Comparison of ENCODE assay signal across 17 cellular contexts in the genomic region with DNA sequence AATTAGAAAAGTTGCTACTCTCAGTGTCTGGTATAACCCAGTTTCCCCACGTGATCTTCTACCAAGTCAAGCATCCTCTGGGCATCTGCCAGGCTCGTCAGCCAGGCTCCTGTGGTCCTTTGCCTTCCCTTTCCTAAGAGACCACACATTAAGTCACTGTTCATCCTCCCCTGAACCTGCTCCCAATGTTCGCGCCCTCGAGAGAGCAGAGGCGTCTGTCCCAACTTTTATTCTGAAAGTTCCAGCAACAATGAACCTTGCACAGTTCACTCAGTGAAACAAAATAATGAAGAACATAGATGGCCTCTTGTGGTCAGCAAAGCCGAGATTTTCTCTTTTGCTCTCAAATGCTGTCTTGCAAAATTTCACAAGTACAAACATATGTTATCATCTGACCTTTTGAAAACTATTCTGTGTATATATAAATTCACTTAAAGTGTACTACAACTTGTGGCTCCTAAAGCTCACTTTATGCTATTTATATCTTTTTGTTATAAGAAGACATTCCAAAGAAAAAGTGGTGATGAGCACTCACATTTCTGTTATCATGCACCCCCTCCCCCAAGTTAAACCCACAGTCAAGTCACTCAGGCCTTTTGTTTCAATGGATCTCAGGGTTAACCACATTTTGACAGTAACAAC. TPM values are rescaled to one million over a fixed set of nuclear protein-coding genes. Genes with fewer than 3 reads are reported as not detected.
DNase-seq lines count a peak whose midpoint lies in the region; ATAC-seq and TF ChIP-seq lines count a peak whose summit lies in the region.
"Had no signal": no experiment of that assay in that cellular context is flagged by ENCODE, and none has a peak within 500 bp of the region (broad histone marks: within the 10 kb centered on the region; RNA-seq: fewer than 3 reads in every experiment).

No MANE protein-coding gene starts in this region.

- H2AFZ ChIP-seq in GM23338 (no peak overlapping the region), hepatocyte (no peak overlapping the region)

- ATAC-seq in GM23338 (peak; percentile 43), HG03159 (IDR thresholded peaks at IDR 0.05; ENCODE audit: unreplicated experiment) (no peak)
- ATAC-seq: activated naive CD4-positive, alpha-beta T cell treated with anti-CD3 and anti-CD28 coated beads, Interleukin-2, amount 50 U/mL, for 72 hours; T-cell had no signal

- DNase-seq in GM23338 (ENCODE audit: low spot score) (no peak), cerebellum (ENCODE audit: low spot score) (peak; percentile 35), hepatocyte (ENCODE audit: low spot score) (no peak), progenitor cell of endocrine pancreas (ENCODE audit: low spot score, unreplicated experiment) (no peak), dermis blood vessel endothelial cell (no peak), NCI-H1694 (lab: John Stamatoyannopoulos, UW) (no peak), retina (no peak)
- DNase-seq: activated CD4-positive, alpha-beta T cell treated with anti-CD3 and anti-CD28 coated beads for 1 hour; activated CD8-positive, alpha-beta memory T cell treated with anti-CD3 and anti-CD28 coated beads, Interleukin-2, amount 50 U/mL, for 48 hours; KBM-7; NCI-H526 treated with DMSO at 0.1 percent for 48 hours; occipital lobe; T-cell had no signal

- TF ChIP-seq CTCF in GM23338 (conservative IDR thresholded peaks at IDR 0.05; ENCODE audit: low read depth in 2 of 2), result no peak
- TF ChIP-seq CTCF in hepatocyte (IDR thresholded peaks at IDR 0.05; ENCODE audit: poor library complexity), result no peak
- no peak for TF ChIP-seq CTCF in progenitor cell of endocrine pancreas (IDR thresholded peaks at IDR 0.05; ENCODE audit: unreplicated experiment)

- H3K27me3 ChIP-seq in GM23338 (ENCODE audit: insufficient read depth) (no peaks in the 10 kb centered on the region), hepatocyte (no peaks in the 10 kb centered on the region)

- no peak overlapping the region for H3K4me3 Mint-ChIP-seq in GM23338
- peak overlapping the region; percentile 12 for H3K4me3 Mint-ChIP-seq in progenitor cell of endocrine pancreas (ENCODE audit: low read depth)
- H3K4me3 Mint-ChIP-seq: B cell, T-cell had no signal

- peaks cover 58% of the 10 kb centered on the region for H3K4me1 Mint-ChIP-seq in GM23338
- H3K4me1 Mint-ChIP-seq in progenitor cell of endocrine pancreas (ENCODE audit: low read depth), result peaks cover 84% of the 10 kb centered on the region
- H3K4me1 Mint-ChIP-seq: B cell, T-cell had no signal

- H3K79me2 ChIP-seq in GM23338 (replicated peaks; ENCODE audit: insufficient read depth), result peaks cover 31% of the 10 kb centered on the region
- H3K79me2 ChIP-seq in hepatocyte, result peaks cover 81% of the 10 kb centered on the region

- H3K4me2 ChIP-seq in GM23338 (0 out of 2 replicates have a peak overlapping the region, but pooled peaks have one; percentile 2), hepatocyte (peak overlapping the region; percentile 51)

- no peaks in the 10 kb centered on the region for H3K9me3 ChIP-seq in hepatocyte (ENCODE audit: low read depth)

- no peaks in the 10 kb centered on the region for H3K9me3 Mint-ChIP-seq in GM23338
- no peaks in the 10 kb centered on the region for H3K9me3 Mint-ChIP-seq in progenitor cell of endocrine pancreas (ENCODE audit: low read depth)
- H3K9me3 Mint-ChIP-seq: activated naive CD4-positive, alpha-beta T cell treated with anti-CD3 and anti-CD28 coated beads, Interleukin-2, amount 50 U/mL, for 72 hours; T-cell had no signal

- H3K36me3 Mint-ChIP-seq in GM23338 (ENCODE audit: low read depth) (no peaks in the 10 kb centered on the region), progenitor cell of endocrine pancreas (ENCODE audit: insufficient read depth) (peaks cover 11% of the 10 kb centered on the region)
- H3K36me3 Mint-ChIP-seq: activated naive CD4-positive, alpha-beta T cell treated with anti-CD3 and anti-CD28 coated beads, Interleukin-2, amount 50 U/mL, for 72 hours; T-cell had no signal

- WGBS in hepatocyte (ENCODE audit: low lambda C conversion rate, missing lambda C conversion rate), result 69% methylated on average over 7 of the region's 7 CpGs

- H4K20me1 ChIP-seq in GM23338 (replicated peaks; ENCODE audit: insufficient read depth) (no peaks in the 10 kb centered on the region), hepatocyte (ENCODE audit: insufficient read depth, poor library complexity, severe bottlenecking) (no peaks in the 10 kb centered on the region)

- no peaks in the 10 kb centered on the region for H3K36me3 ChIP-seq in GM23338 (ENCODE audit: insufficient read depth)
- no peaks in the 10 kb centered on the region for H3K36me3 ChIP-seq in hepatocyte (replicated peaks; ENCODE audit: insufficient read depth, low read depth)

- H3K27ac Mint-ChIP-seq in GM23338 (peak overlapping the region; percentile 34; the same call in 1 of the 2 replicates), progenitor cell of endocrine pancreas (peak overlapping the region; percentile 97)
- H3K27ac Mint-ChIP-seq: activated naive CD4-positive, alpha-beta T cell treated with anti-CD3 and anti-CD28 coated beads, Interleukin-2, amount 50 U/mL, for 72 hours; B cell; T-cell had no signal

- no peak overlapping the region for H3K27ac ChIP-seq in GM23338 (ENCODE audit: low read depth)
- peak overlapping the region; percentile 36 for H3K27ac ChIP-seq in hepatocyte
- H3K27ac ChIP-seq: epithelial cell of prostate had no signal

- H3F3A ChIP-seq in GM23338 (replicated peaks; ENCODE audit: low read depth), result no peaks in the 10 kb centered on the region

- peaks cover 2% of the 10 kb centered on the region for H3K27me3 Mint-ChIP-seq in GM23338 (ENCODE audit: insufficient read depth, low read depth, poor library complexity)
- H3K27me3 Mint-ChIP-seq in progenitor cell of endocrine pancreas, result no peaks in the 10 kb centered on the region

- H3K9me2 ChIP-seq in GM23338 (ENCODE audit: insufficient read depth) (no peaks in the 10 kb centered on the region), hepatocyte (replicated peaks; ENCODE audit: insufficient read depth) (no peaks in the 10 kb centered on the region)

- no peak overlapping the region for H3K4me3 ChIP-seq in GM23338
- no peak overlapping the region for H3K4me3 ChIP-seq in hepatocyte

- peaks cover 40% of the 10 kb centered on the region for H3K4me1 ChIP-seq in GM23338 (ENCODE audit: insufficient read depth)
- peaks cover 65% of the 10 kb centered on the region for H3K4me1 ChIP-seq in hepatocyte (ENCODE audit: insufficient read depth)

RNA-seq across cellular contexts. Expression of a gene that starts 39.2 kb away (rescaled TPM):
- 21.2 and 24.5 TPM in 2 replicates for total RNA-seq in GM23338 (2014; rRNA removed; shearing (Covaris generic))
- polyA plus RNA-seq in GM23338 (2016; fragmentation: Nextera tagmentation; extraction: Ambion mirVana), result 10.5 and 11.2 TPM in 2 replicates
- total RNA-seq in cerebellum, result 51.8 TPM
- 58.0 and 58.3 TPM in 2 replicates for total RNA-seq in hepatocyte
- 39.0 and 43.7 TPM in 2 replicates for polyA plus RNA-seq in hepatocyte
- total RNA-seq in progenitor cell of endocrine pancreas, result 79.0 and 86.5 TPM in 2 replicates
- total RNA-seq in dermis blood vessel endothelial cell, result 45.1 and 78.7 TPM in 2 replicates
